ENCODE assay signal across 18 cellular contexts in the genomic region with DNA sequence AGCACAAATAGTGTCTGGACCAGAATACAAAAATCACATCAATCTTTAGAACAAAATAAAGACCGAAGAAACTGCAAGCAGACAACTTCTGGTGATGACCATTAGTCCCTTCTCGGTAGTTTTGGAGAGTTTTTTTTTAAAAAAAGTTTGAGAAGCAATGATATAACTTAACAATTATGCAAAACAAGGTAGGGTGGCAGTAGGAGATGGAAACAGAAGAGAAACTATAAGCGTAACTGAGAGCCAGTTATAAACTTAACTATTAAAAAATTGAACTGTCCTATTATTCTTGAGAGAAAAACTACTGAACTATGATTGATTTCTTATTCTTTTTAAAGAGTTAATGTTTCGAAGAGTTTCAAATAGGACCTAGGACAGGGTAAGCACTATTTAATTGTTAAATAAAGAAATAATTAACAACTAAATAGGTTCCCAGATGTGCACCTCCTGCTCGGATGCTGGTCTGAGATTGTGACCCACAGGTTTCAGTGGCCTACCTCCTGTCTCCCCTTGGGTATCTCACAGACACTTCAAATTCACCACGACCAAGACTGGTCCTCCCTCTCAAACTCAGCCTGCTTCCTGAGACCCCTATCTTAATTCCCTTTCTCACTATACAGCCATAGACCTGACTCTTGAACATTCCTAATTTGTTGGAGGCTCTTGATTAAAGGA.
"Had no signal": no experiment of that assay in that cellular context is flagged by ENCODE, and none has a peak within 500 bp of the region (broad histone marks: within the 10 kb centered on the region; RNA-seq: fewer than 3 reads in every experiment).

No MANE protein-coding gene starts in this region.

- DNase-seq: activated CD8-positive, alpha-beta memory T cell treated with anti-CD3 and anti-CD28 coated beads for 24 hours; activated effector memory CD4-positive, alpha-beta T cell treated with anti-CD3 and anti-CD28 coated beads, Interleukin-2, amount 50 U/mL, for 16 hours; amygdala; brain microvascular endothelial cell; effector memory CD4-positive, alpha-beta T cell; islet precursor cell; mucosa of descending colon; psoas muscle; right lobe of liver had no signal

- H3K27ac ChIP-seq: brain microvascular endothelial cell, epithelial cell of prostate, gastroesophageal sphincter, psoas muscle, right lobe of liver, suprapubic skin had no signal

- H3K9me3 Mint-ChIP-seq: natural killer cell treated with Interleukin-12 subunit alpha and Interleukin-12 subunit beta and Interleukin-15 and Interleukin-18, amount 100 ng/mL, for 72 hours; stimulated activated effector memory CD8-positive, alpha-beta T cell treated with anti-CD3 and anti-CD28 coated beads, Interleukin-12 subunit alpha, Interleukin-12 subunit beta, amount 100 ng/mL, for 72 hours; T-helper 2 cell treated with Interferon-gamma antibody and Interleukin-4, amounts not matched to agents 5 μg/mL and 100 μg/mL, for 36 hours; type B pancreatic cell had no signal

- H3K27ac Mint-ChIP-seq: natural killer cell treated with Interleukin-12 subunit alpha and Interleukin-12 subunit beta and Interleukin-15 and Interleukin-18, amount 100 ng/mL, for 72 hours; stimulated activated effector memory CD8-positive, alpha-beta T cell treated with anti-CD3 and anti-CD28 coated beads, Interleukin-12 subunit alpha, Interleukin-12 subunit beta, amount 100 ng/mL, for 72 hours; T-helper 2 cell treated with Interferon-gamma antibody and Interleukin-4, amounts not matched to agents 5 μg/mL and 100 μg/mL, for 36 hours; type B pancreatic cell had no signal

- H3K4me1 Mint-ChIP-seq: stimulated activated effector memory CD8-positive, alpha-beta T cell treated with anti-CD3 and anti-CD28 coated beads, Interleukin-12 subunit alpha, Interleukin-12 subunit beta, amount 100 ng/mL, for 72 hours had no signal

- H3K4me1 ChIP-seq: gastroesophageal sphincter, psoas muscle, right lobe of liver, suprapubic skin had no signal

- H3K4me3 Mint-ChIP-seq: natural killer cell treated with Interleukin-12 subunit alpha and Interleukin-12 subunit beta and Interleukin-15 and Interleukin-18, amount 100 ng/mL, for 72 hours; stimulated activated effector memory CD8-positive, alpha-beta T cell treated with anti-CD3 and anti-CD28 coated beads, Interleukin-12 subunit alpha, Interleukin-12 subunit beta, amount 100 ng/mL, for 72 hours; T-helper 2 cell treated with Interferon-gamma antibody and Interleukin-4, amounts not matched to agents 5 μg/mL and 100 μg/mL, for 36 hours; type B pancreatic cell had no signal

- ATAC-seq: activated CD4-positive, CD25-positive, alpha-beta regulatory T cell treated with anti-CD3 and anti-CD28 coated beads, Interleukin-2, amount 50 U/mL, for 24 hours; gastroesophageal sphincter; left lobe of liver; mucosa of descending colon; natural killer cell treated with Interleukin-12 subunit alpha and Interleukin-12 subunit beta and Interleukin-15 and Interleukin-18, amount 100 ng/mL, for 72 hours; psoas muscle; right lobe of liver; stimulated activated effector memory CD8-positive, alpha-beta T cell treated with anti-CD3 and anti-CD28 coated beads, Interleukin-12 subunit alpha, Interleukin-12 subunit beta, amount 100 ng/mL, for 72 hours had no signal

- H3K27me3 ChIP-seq: brain microvascular endothelial cell, gastroesophageal sphincter, right lobe of liver, suprapubic skin had no signal

- H3K4me3 ChIP-seq: gastroesophageal sphincter, mucosa of descending colon, psoas muscle, right lobe of liver, suprapubic skin had no signal

- H3K27me3 Mint-ChIP-seq: type B pancreatic cell had no signal

- H3K9me3 ChIP-seq: gastroesophageal sphincter, mucosa of descending colon, psoas muscle, right lobe of liver, suprapubic skin had no signal

- H3K36me3 Mint-ChIP-seq: natural killer cell treated with Interleukin-12 subunit alpha and Interleukin-12 subunit beta and Interleukin-15 and Interleukin-18, amount 100 ng/mL, for 72 hours had no signal

- H3K36me3 ChIP-seq: brain microvascular endothelial cell, gastroesophageal sphincter, right lobe of liver, suprapubic skin had no signal
